24 cellular contexts compared by ENCODE assay signal in the genomic region with DNA sequence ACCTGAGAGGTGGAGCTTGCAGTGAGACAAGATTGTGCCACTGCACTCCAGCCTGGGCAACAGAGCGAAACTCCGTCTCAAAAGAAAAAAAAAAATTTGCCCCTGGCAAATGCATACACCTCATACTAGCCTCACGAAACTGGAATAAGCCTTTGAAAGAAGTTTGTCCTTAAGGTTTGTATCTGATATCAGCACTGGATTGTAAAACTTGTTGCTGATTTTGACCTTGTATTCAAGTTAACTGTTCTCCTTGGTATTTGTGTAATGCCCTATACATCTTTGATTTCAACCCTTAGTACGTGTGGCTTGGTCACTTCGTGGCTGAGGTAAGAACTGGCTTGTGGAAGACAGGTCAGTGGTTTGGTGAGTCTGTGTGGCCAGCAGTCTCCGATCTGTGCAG.
"Had no signal": no experiment of that assay in that cellular context is flagged by ENCODE, and none has a peak within 500 bp of the region (broad histone marks: within the 10 kb centered on the region; RNA-seq: fewer than 3 reads in every experiment).

No MANE protein-coding gene starts in this region.

- H3K27ac Mint-ChIP-seq: nephron; stimulated activated naive CD8-positive, alpha-beta T cell treated with anti-CD3 and anti-CD28 coated beads, Interleukin-15, Interleukin-2, amounts not matched to agents 100 ng/mL and 50 ng/mL, for 24 hours had no signal

- H3K36me3 ChIP-seq: ovary, uterus had no signal

- H3K4me1 Mint-ChIP-seq: nephron had no signal

- H3K9me3 ChIP-seq: gastrocnemius medialis, ovary, psoas muscle, sigmoid colon, thoracic aorta, tibial nerve, upper lobe of right lung, uterus had no signal

- H3K27me3 ChIP-seq: dorsolateral prefrontal cortex, gastrocnemius medialis, ovary, sigmoid colon, tibial nerve, upper lobe of right lung, uterus had no signal

- H3K27me3 Mint-ChIP-seq: stimulated activated naive CD8-positive, alpha-beta T cell treated with anti-CD3 and anti-CD28 coated beads, Interleukin-15, Interleukin-2, amounts not matched to agents 100 ng/mL and 50 ng/mL, for 24 hours had no signal

- H3K4me3 ChIP-seq: dorsolateral prefrontal cortex, gastrocnemius medialis, ovary, psoas muscle, sigmoid colon, thoracic aorta, tibial nerve, upper lobe of right lung, uterus had no signal

- H3K4me1 ChIP-seq: uterus had no signal

- H3K4me3 Mint-ChIP-seq: naive thymus-derived CD4-positive, alpha-beta T cell; nephron; stimulated activated effector memory CD8-positive, alpha-beta T cell treated with anti-CD3 and anti-CD28 coated beads, Interleukin-12 subunit alpha, Interleukin-12 subunit beta, amount 100 ng/mL, for 72 hours; stimulated activated naive CD8-positive, alpha-beta T cell treated with anti-CD3 and anti-CD28 coated beads, Interleukin-15, Interleukin-2, amounts not matched to agents 100 ng/mL and 50 ng/mL, for 24 hours had no signal

- H3K9me3 Mint-ChIP-seq: naive thymus-derived CD4-positive, alpha-beta T cell; nephron; stimulated activated effector memory CD8-positive, alpha-beta T cell treated with anti-CD3 and anti-CD28 coated beads, Interleukin-12 subunit alpha, Interleukin-12 subunit beta, amount 100 ng/mL, for 72 hours; stimulated activated naive CD8-positive, alpha-beta T cell treated with anti-CD3 and anti-CD28 coated beads, Interleukin-15, Interleukin-2, amounts not matched to agents 100 ng/mL and 50 ng/mL, for 24 hours had no signal

- H3K27ac ChIP-seq: epithelial cell of prostate, gastrocnemius medialis, ovary, psoas muscle, sigmoid colon, thoracic aorta, tibial nerve, upper lobe of right lung, uterus had no signal

- DNase-seq: effector CD4-positive, alpha-beta T cell; foreskin fibroblast; gastrocnemius medialis; kidney; mesendoderm; midbrain; naive thymus-derived CD4-positive, alpha-beta T cell; occipital lobe; ovary; posterior cingulate gyrus; psoas muscle; right cardiac atrium; stimulated activated CD4-positive, alpha-beta T cell treated with anti-CD3 and anti-CD28 coated beads, Interleukin-2, amount 100 ng/mL, for 24 hours; stimulated activated CD4-positive, alpha-beta T cell treated with anti-CD3 and anti-CD28 coated beads, Interleukin-4, amount 100 ng/mL, for 24 hours; uterus had no signal
